In the genomic region with DNA sequence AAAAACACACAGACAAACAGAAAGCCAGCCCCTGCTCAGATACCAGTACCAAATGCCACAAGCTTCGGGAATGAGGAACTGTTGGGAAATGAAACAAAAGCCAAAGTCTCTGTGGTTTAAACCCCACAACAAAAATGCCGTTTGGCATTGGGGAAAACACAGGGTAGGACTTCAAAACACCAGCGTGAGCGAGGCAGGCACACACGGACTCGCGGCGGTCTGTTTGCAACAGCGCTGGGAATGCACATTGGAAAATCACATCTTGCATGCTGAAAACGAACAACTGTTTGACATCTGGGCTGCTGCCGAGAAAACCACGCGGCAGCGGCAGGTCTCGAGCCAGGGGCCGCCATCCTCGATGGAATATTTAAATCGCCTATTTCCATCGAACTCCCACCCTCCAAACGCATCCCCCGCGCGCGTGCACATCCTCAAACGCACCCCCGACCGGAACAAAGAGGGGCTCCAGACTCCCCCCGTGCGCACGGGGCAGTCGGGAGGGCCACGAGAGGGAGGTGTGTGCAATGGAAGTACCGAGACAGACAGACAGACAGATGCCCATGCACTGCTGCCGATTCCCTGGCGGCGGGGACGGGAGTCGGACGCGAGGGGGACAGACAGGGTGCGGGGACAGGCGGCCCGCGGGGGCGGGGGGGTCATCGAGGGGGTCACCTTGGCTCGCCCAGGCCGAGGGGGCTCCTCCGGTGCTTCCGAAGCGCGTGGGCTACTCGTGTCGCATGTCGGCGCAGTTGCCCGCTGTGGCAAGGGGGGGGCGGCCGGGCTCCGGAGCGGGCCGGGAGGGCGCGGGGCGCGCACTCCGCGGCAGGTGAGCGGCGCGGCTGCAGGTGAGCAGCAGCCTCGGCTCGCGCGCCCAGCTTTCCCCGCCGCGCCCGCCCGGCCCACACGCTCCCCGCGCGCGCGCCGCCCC, we compare ENCODE assay signal across 8 cellular contexts. TPM values are rescaled to one million over a fixed set of nuclear protein-coding genes. Genes with fewer than 3 reads are reported as not detected.
A peak's percentile ranks its signal among the peaks of the same experiment; 100 is the strongest.
DNase-seq lines count a peak whose midpoint lies in the region; TF ChIP-seq lines count a peak whose summit lies in the region.

A gene with protein sequence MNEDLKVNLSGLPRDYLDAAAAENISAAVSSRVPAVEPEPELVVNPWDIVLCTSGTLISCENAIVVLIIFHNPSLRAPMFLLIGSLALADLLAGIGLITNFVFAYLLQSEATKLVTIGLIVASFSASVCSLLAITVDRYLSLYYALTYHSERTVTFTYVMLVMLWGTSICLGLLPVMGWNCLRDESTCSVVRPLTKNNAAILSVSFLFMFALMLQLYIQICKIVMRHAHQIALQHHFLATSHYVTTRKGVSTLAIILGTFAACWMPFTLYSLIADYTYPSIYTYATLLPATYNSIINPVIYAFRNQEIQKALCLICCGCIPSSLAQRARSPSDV (minus strand): TSS at position 880 of the 928 bp plus-strand sequence. CDS start 959 bp downstream, outside the sequence.

- no peaks in the 10 kb centered on the region for H3K79me2 ChIP-seq in fibroblast of lung (ENCODE audit: control insufficient read depth, insufficient read depth, low read length)

- DNase-seq in DMS53 treated with DMSO at 0.1 percent for 48 hours (lab: John Stamatoyannopoulos, UW; ENCODE audit: unreplicated experiment) (peak; percentile 28), NCI-H526 (lab: John Stamatoyannopoulos, UW) (peak; percentile 63 to 82), fibroblast of lung (ENCODE audit: low read depth in 2 of 2) (peak; percentile 4 to 11), prostate gland (ENCODE audit: low spot score) (no peak), ovary (no peak), NCI-H1105 treated with DMSO at 0.1 percent for 48 hours (lab: John Stamatoyannopoulos, UW) (no peak)
- no peak for DNase-seq in activated CD4-positive, alpha-beta T cell treated with anti-CD3 and anti-CD28 coated beads, Interleukin-2, amount 50 U/mL, for 48 hours
- DNase-seq in stimulated activated CD4-positive, alpha-beta T cell treated with anti-CD3 and anti-CD28 coated beads, Interleukin-15, amount 100 ng/mL, for 24 hours = no peak

- TF ChIP-seq CTCF in fibroblast of lung (conservative IDR thresholded peaks at IDR 0.05 in 1 of 2, IDR thresholded peaks at IDR 0.05 in 1 of 2; ENCODE audit: low read depth in 1 of 2, low read length in 2 of 2) = no peak
- TF ChIP-seq CTCF in prostate gland (IDR thresholded peaks at IDR 0.05) = no peak
- TF ChIP-seq CTCF in ovary (IDR thresholded peaks at IDR 0.05) = no peak

- H3K36me3 ChIP-seq in fibroblast of lung (ENCODE audit: control insufficient read depth, insufficient read depth, low read length) (no peaks in the 10 kb centered on the region), prostate gland (no peaks in the 10 kb centered on the region), ovary (no peaks in the 10 kb centered on the region)

- peak within 1 kb of the TSS; percentile 13 for H3K4me2 ChIP-seq in fibroblast of lung (ENCODE audit: extremely low read depth, insufficient read depth, low read length)

- H3K9ac ChIP-seq in fibroblast of lung (ENCODE audit: insufficient read depth, low read length) = no peak within 1 kb of the TSS

- TF ChIP-seq EP300 in ovary (IDR thresholded peaks at IDR 0.05) = no peak

- H3K27ac ChIP-seq in fibroblast of lung (ENCODE audit: insufficient read depth, low read length) (no peak within 1 kb of the TSS), prostate gland (no peak within 1 kb of the TSS), ovary (no peak within 1 kb of the TSS)

- WGBS in prostate gland = under 1% methylated on average over 60 of the region's 87 CpGs
- 1 to 2% (median 1%) methylated on average over 38 to 87 of the region's 87 CpGs for WGBS in ovary, 3 donors

- no peak within 1 kb of the TSS for H2AFZ ChIP-seq in fibroblast of lung (ENCODE audit: low read length)

- intact Hi-C loops in prostate gland (cut with DNase I) = no loop called here
- intact Hi-C loops in ovary (cut with DNase I) = loop anchor here in 1 of 4 donors (10.0 kb wide), 1 partner anchor 745 kb away; no protein-coding TSS in a partner anchor

- no peaks in the 10 kb centered on the region for H3K4me1 ChIP-seq in fibroblast of lung (ENCODE audit: control insufficient read depth, extremely low read depth, insufficient read depth, low read length)
- peaks cover 4% of the 10 kb centered on the region for H3K4me1 ChIP-seq in prostate gland (replicated peaks)
- peaks cover 2% of the 10 kb centered on the region for H3K4me1 ChIP-seq in ovary (ENCODE audit: insufficient read depth)

- peak within 1 kb of the TSS in 1 of 4 experiments; percentile 27 for H3K4me3 ChIP-seq in fibroblast of lung (replicated peaks in 1 of 4; ENCODE audit: control extremely low read depth in 1 of 4, insufficient read depth in 1 of 4, low read depth in 3 of 4, low read length in 4 of 4)
- peak within 1 kb of the TSS; percentile 11 to 22 for H3K4me3 ChIP-seq in prostate gland
- no peak within 1 kb of the TSS for H3K4me3 ChIP-seq in ovary

- no peaks in the 10 kb centered on the region for H4K20me1 ChIP-seq in fibroblast of lung (ENCODE audit: control insufficient read depth, extremely low read depth, insufficient read depth, low read length)

- TF ChIP-seq POLR2A in prostate gland (IDR thresholded peaks at IDR 0.05) (no peak), ovary (IDR thresholded peaks at IDR 0.05) (no peak)

- H3K27me3 ChIP-seq in fibroblast of lung (ENCODE audit: control insufficient read depth, insufficient read depth, low read length) (peaks cover 36% of the 10 kb centered on the region), prostate gland (replicated peaks; ENCODE audit: insufficient read depth) (peaks cover 13% of the 10 kb centered on the region), ovary (no peaks in the 10 kb centered on the region)

- H3K9me3 ChIP-seq in fibroblast of lung (ENCODE audit: control insufficient read depth, insufficient read depth, low read depth, low read length) (no peaks in the 10 kb centered on the region), prostate gland (no peaks in the 10 kb centered on the region), ovary (no peaks in the 10 kb centered on the region)

RNA-seq across cellular contexts. Expression of the gene that starts here (rescaled TPM):
- total RNA-seq in fibroblast of lung = not detected in 2 replicates
- not detected in 2 replicates for polyA plus RNA-seq in fibroblast of lung
- polyA plus RNA-seq in fibroblast of lung (2012) = not detected in 2 replicates
- not detected in 2 replicates for polyA minus RNA-seq in fibroblast of lung (ENCODE audit: low replicate concordance)
- total RNA-seq in prostate gland = under 1 TPM in 1 of 2 donors, not detected in 1; 0.05 TPM
- total RNA-seq in ovary = under 1 TPM in 2 of 7 donors, not detected in 5; 0.07 to 0.12 TPM
- polyA plus RNA-seq in ovary = not detected

Comparison
In these comparisons a context has a peak if more than half of its experiments do, and no peak if none do; other contexts are left out.
1. Peak in DNase-seq and H3K4me2 ChIP-seq in fibroblast of lung; RNA of the gene not detected or under 1 TPM.
2. DNase-seq: peak in DMS53 treated with DMSO at 0.1 percent for 48 hours (single experiment) and NCI-H526 (2 of 2); none in prostate gland (single experiment), ovary (0 of 5), activated CD4-positive, alpha-beta T cell treated with anti-CD3 and anti-CD28 coated beads, Interleukin-2, amount 50 U/mL, for 48 hours (0 of 2), NCI-H1105 treated with DMSO at 0.1 percent for 48 hours (single experiment) and stimulated activated CD4-positive, alpha-beta T cell treated with anti-CD3 and anti-CD28 coated beads, Interleukin-15, amount 100 ng/mL, for 24 hours (single experiment).